In genomic region chr17:67671492-67671891, GRCh38 we compare ENCODE assay signal across 2 cellular contexts.
TF ChIP-seq lines count a peak whose summit lies in the region.

No MANE protein-coding gene starts in this region.

TF ChIP-seq in IMR-90, 13 proteins besides CTCF, POLR2A, EP300 and RAD21:
- no peak for TF ChIP-seq USF2 (IDR thresholded peaks at IDR 0.05; ENCODE audit: low read depth, low read length)
- no peak for TF ChIP-seq MAFK (IDR thresholded peaks at IDR 0.05; ENCODE audit: low read depth, low read length)
- TF ChIP-seq RFX5 (IDR thresholded peaks at IDR 0.05; ENCODE audit: low read depth, low read length): no peak
- TF ChIP-seq MXI1 (IDR thresholded peaks at IDR 0.05; ENCODE audit: borderline replicate concordance, low read depth, low read length): no peak
- TF ChIP-seq SMC3 (IDR thresholded peaks at IDR 0.05; ENCODE audit: low read depth, low read length): no peak
- no peak for TF ChIP-seq MAZ (IDR thresholded peaks at IDR 0.05; ENCODE audit: borderline replicate concordance, low read depth, low read length)
- TF ChIP-seq NFE2L2 (IDR thresholded peaks at IDR 0.05; ENCODE audit: low read depth, low read length): no peak
- no peak for TF ChIP-seq RCOR1 (IDR thresholded peaks at IDR 0.05; ENCODE audit: insufficient replicate concordance, low read length)
- TF ChIP-seq FOS (IDR thresholded peaks at IDR 0.05; ENCODE audit: low read depth, low read length): no peak
- TF ChIP-seq CHD1 (IDR thresholded peaks at IDR 0.05; ENCODE audit: low read depth, low read length): no peak
- TF ChIP-seq BHLHE40 (IDR thresholded peaks at IDR 0.05; ENCODE audit: low read depth, low read length): no peak

TF ChIP-seq in endothelial cell of umbilical vein, 7 proteins besides CTCF, POLR2A, EP300 and RAD21 (continued from another document):
- TF ChIP-seq MAX (IDR thresholded peaks at IDR 0.05; ENCODE audit: insufficient read depth, insufficient read length): no peak
